ENCODE assay signal across 1 cellular context in genomic region chr4:148849581-148849980, GRCh38.
TF ChIP-seq lines count a peak whose summit lies in the region.

No MANE protein-coding gene starts in this region.

TF ChIP-seq in GM23338, 12 proteins besides CTCF, POLR2A, EP300 and RAD21 (continued from another document):
- TF ChIP-seq ZNF462 (CRISPR knock-in tag; IDR thresholded peaks at IDR 0.05) (no peak), REST (IDR thresholded peaks at IDR 0.05; ENCODE audit: unreplicated experiment) (no peak), ETS1 (IDR thresholded peaks at IDR 0.05) (no peak), NANOG (IDR thresholded peaks at IDR 0.05; ENCODE audit: borderline replicate concordance) (no peak), ZNF331 (CRISPR knock-in tag; IDR thresholded peaks at IDR 0.05; ENCODE audit: low read depth) (no peak), CREB1 (CRISPR knock-in tag; IDR thresholded peaks at IDR 0.05; ENCODE audit: low read depth) (no peak), STAT1 (IDR thresholded peaks at IDR 0.05; ENCODE audit: unreplicated experiment) (no peak), EZH2phosphoT487 (IDR thresholded peaks at IDR 0.05; ENCODE audit: unreplicated experiment) (no peak), POLR2AphosphoS5 (IDR thresholded peaks at IDR 0.05; ENCODE audit: low read depth) (no peak), JUNB (IDR thresholded peaks at IDR 0.05; ENCODE audit: unreplicated experiment) (no peak)
